Comparison of ENCODE assay signal across 8 cellular contexts in genomic region chr16:85902366-85903155, GRCh38. TPM values are rescaled to one million over a fixed set of nuclear protein-coding genes. Genes with fewer than 3 reads are reported as not detected.
DNase-seq lines count a peak whose midpoint lies in the region; ATAC-seq, FAIRE-seq and TF ChIP-seq lines count a peak whose summit lies in the region.
"Had no signal": no experiment of that assay in that cellular context is flagged by ENCODE, and none has a peak within 500 bp of the region (broad histone marks: within the 10 kb centered on the region; RNA-seq: fewer than 3 reads in every experiment).

No MANE protein-coding gene starts in this region.

- peak overlapping the region in 1 of 4 donors; percentile 46 for H3K27ac ChIP-seq in pancreas
- H3K27ac ChIP-seq: VCaP had no signal

- H3K27me3 ChIP-seq in pancreas: no peaks in the 10 kb centered on the region

- DNase-seq in activated CD8-positive, alpha-beta memory T cell treated with anti-CD3 and anti-CD28 coated beads, Interleukin-2, amount 50 U/mL, for 1 hour (ENCODE audit: extremely low read depth): peak; percentile 47
- DNase-seq in pancreas (peak in 4 of 6 donors; percentile 40 to 77 (median 58)), HK-2 (ENCODE audit: unreplicated experiment) (no peak), D721Med (ENCODE audit: insufficient read length, low spot score) (no peak), frontal cortex (ENCODE audit: low spot score in 2 of 2) (no peak)

- peaks cover 0 to 13% (median 10%) of the 10 kb centered on the region in 3 donors for H3K4me1 ChIP-seq in pancreas

- intact Hi-C loops in pancreas (cut with DNase I): no loop called here

- no peaks in the 10 kb centered on the region for H3K9me3 ChIP-seq in pancreas

- TF ChIP-seq CTCF in pancreas (IDR thresholded peaks at IDR 0.05) (no peak), D721Med (IDR thresholded peaks at IDR 0.05; ENCODE audit: insufficient read depth, missing control alignments) (no peak)

- no peaks in the 10 kb centered on the region for H3K36me3 ChIP-seq in pancreas

- WGBS in pancreas, 2 donors: 64 to 71% methylated on average over 20 of the region's 20 CpGs

- ATAC-seq in GM19372 (IDR thresholded peaks at IDR 0.05; ENCODE audit: low read depth, unreplicated experiment) (peak; percentile 62), HG03135 (IDR thresholded peaks at IDR 0.05; ENCODE audit: unreplicated experiment) (peak; percentile 63), pancreas (peak in 3 of 4 donors; percentile 36 to 61 (median 60))

- H3K4me3 ChIP-seq in pancreas: peak overlapping the region in 2 of 4 donors; percentile 7 to 9

- FAIRE-seq in pancreas (lab: Jason Lieb, UNC) (no peak), D721Med (lab: Jason Lieb, UNC) (no peak), frontal cortex (lab: Jason Lieb, UNC) (no peak)

RNA-seq across cellular contexts. Expression of gene IRF8, which starts 3.6 kb away (rescaled TPM):
- total RNA-seq in pancreas: 10 to 100 TPM in 3 of 6 donors, 1 to 10 TPM in 3; 2.3 to 18.2 (median 9.8) TPM
- 1 to 10 TPM in 1 of 2 donors, under 1 TPM in 1; 0.92 to 1.7 TPM for polyA plus RNA-seq in pancreas
- total RNA-seq in frontal cortex: 3.7 TPM

Comparison
In these comparisons a context has a peak if more than half of its experiments do, and no peak if none do; other contexts are left out.
1. DNase-seq: peak in activated CD8-positive, alpha-beta memory T cell treated with anti-CD3 and anti-CD28 coated beads, Interleukin-2, amount 50 U/mL, for 1 hour (single experiment) and pancreas (4 of 6); none in HK-2 (single experiment), D721Med (single experiment) and frontal cortex (0 of 2).
2. Peak in every context shown above with its lines, with median percentiles within 50 percentile points of each other: ATAC-seq.